ENCODE assay signal across 11 cellular contexts in the genomic region with DNA sequence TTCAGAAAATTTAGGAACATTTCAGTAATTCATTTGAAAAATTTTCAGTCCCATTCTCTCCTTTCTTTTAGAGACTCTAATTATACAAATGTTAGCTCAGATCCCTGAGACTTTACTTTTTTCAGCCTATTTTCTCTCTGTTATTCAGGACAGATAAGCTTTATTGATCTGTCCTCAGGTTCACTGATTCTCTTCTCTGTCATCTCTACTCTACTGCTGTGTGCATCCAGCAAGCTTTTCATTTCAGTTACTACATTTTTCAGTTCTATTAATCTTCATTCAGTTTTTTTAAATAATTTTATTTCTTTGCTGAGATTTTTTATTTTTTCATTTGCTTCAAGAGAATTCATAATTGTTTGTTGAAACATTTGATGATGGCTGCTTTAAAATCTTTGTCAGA.
"Had no signal": no experiment of that assay in that cellular context is flagged by ENCODE, and none has a peak within 500 bp of the region (broad histone marks: within the 10 kb centered on the region; RNA-seq: fewer than 3 reads in every experiment).

No MANE protein-coding gene starts in this region.

- H3K9me3 ChIP-seq: HAP-1 had no signal

- DNase-seq: GM23248, GOT3, H7, H9, HCEC 1CT, HFFc6 had no signal

- H2AFZ ChIP-seq: GM23248 had no signal

- H3K27ac ChIP-seq: GM23248 had no signal

- H3K4me3 ChIP-seq: GM23248, GM23338, HAP-1 had no signal

- H3K9ac ChIP-seq: GM23248 had no signal

- FAIRE-seq: H1, H54 had no signal

- H3K4me1 ChIP-seq: HAP-1 had no signal

- H3K4me2 ChIP-seq: GM23338 had no signal

- H3K36me3 ChIP-seq: HAP-1 had no signal

- ATAC-seq: HCT116 had no signal
